In the genomic region with DNA sequence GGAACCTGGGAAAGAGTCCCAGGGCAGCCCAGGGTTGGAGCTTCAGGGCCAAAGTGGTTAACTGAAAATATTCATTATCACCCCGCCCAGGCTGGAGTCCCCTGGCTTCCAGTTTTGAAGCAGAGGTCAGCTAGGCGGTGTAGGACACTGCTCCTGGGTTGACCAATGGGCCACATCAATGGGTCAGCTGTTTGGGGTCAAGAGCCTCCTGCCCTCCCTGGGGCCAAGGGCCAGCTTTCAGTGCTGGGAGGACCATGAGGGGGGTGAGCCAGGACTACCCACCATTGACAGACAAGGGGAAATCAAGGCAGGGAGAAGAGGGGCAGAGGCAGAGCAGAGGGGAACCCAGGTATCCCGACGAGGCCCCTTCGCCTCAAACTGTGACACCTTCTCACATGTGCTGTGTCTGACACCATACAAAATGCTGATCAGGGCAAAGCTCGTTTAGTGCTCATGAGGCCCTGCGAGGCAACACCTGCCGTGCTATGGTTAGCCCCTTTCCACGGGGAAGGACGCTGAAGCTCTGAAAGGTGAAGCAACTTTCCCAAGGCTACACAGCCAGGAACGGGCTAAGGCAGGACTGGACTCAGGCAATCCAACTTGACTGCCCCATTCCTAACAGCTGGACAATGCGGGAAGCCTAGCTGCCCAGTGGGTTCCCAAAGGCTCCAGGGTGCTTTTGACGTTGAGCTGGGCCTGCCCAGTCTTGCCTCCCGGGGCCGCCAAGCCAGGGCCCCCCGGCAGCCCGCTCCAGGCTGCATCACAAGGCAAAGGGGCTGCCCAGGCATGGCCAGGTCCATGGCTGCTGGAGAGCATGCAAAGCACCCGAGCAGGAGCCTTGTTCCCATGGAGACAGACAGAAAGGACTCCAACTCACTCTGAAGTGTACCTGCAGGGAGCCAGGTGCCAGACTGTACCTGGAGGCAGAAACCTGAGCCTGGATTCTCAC, we compare ENCODE assay signal across 9 cellular contexts. TPM values are rescaled to one million over a fixed set of nuclear protein-coding genes. Genes with fewer than 3 reads are reported as not detected.
DNase-seq lines count a peak whose midpoint lies in the region; ATAC-seq, FAIRE-seq and TF ChIP-seq lines count a peak whose summit lies in the region.
"Had no signal": no experiment of that assay in that cellular context is flagged by ENCODE, and none has a peak within 500 bp of the region (broad histone marks: within the 10 kb centered on the region; RNA-seq: fewer than 3 reads in every experiment).

No MANE protein-coding gene starts in this region.

- CTCF ChIA-PET in CD8-positive, alpha-beta memory T cell (lab: Charles Lee): interaction anchor here (1.1 to 3.1 kb wide), 8 partner anchors 9 to 70 kb away, joined by 3 to 22 read pairs (median 6); no protein-coding TSS in a partner anchor
- CTCF ChIA-PET in K562 (lab: Yijun Ruan, JAX; ENCODE audit: low intra/inter-chr PET ratio): no interaction called here

- no peaks in the 10 kb centered on the region for H3K27me3 Mint-ChIP-seq in CD8-positive, alpha-beta memory T cell
- H3K27me3 Mint-ChIP-seq in natural killer cell treated with Interleukin-12 subunit alpha and Interleukin-12 subunit beta and Interleukin-15 and Interleukin-18, amount 100 ng/mL, for 72 hours: no peaks in the 10 kb centered on the region

- no peak overlapping the region for H3K4me2 ChIP-seq in K562 (ENCODE audit: insufficient read depth, low read length)

- no peak for TF ChIP-seq CTCF in K562 (IDR thresholded peaks at IDR 0.05 in 2 of 3, conservative IDR thresholded peaks at IDR 0.05 in 1 of 3; ENCODE audit: insufficient read depth in 2 of 3, low read depth in 1 of 3, low read length in 3 of 3)
- TF ChIP-seq CTCF in pancreas (IDR thresholded peaks at IDR 0.05): no peak
- TF ChIP-seq CTCF in GM20000 (IDR thresholded peaks at IDR 0.05; ENCODE audit: extremely low read depth, missing control alignments): no peak

- no peak for FAIRE-seq in K562 (lab: Jason Lieb, UNC)
- no peak for FAIRE-seq in pancreas (lab: Jason Lieb, UNC)
- FAIRE-seq: colon had no signal

- no TSS peak for BruUV-seq in K562 (replicated peaks; lab: Mats Ljungman, UMichigan)

- POLR2A ChIA-PET in CD8-positive, alpha-beta memory T cell (lab: Charles Lee): interaction anchor here (1.5 to 2.2 kb wide), 2 partner anchors 20 to 50 kb away, joined by 3 to 16 read pairs; partner anchors contain the start of gene GLRX5
- POLR2A ChIA-PET in K562 (lab: Yijun Ruan, JAX): interaction anchor here (0.8 kb wide), 1 partner anchor 17 kb away, joined by 3 read pairs; no protein-coding TSS in a partner anchor

- no peak overlapping the region for H3K9ac ChIP-seq in K562 (ENCODE audit: insufficient read depth in 1 of 2, low read depth in 2 of 2, low read length in 2 of 2)

- no peaks in the 10 kb centered on the region for H4K20me1 ChIP-seq in K562 (replicated peaks; ENCODE audit: control insufficient read depth, insufficient read depth, low read length)

- H3K27ac ChIP-seq in CD8-positive, alpha-beta memory T cell (ENCODE audit: low read depth, low read length): no peak overlapping the region
- no peak overlapping the region for H3K27ac ChIP-seq in K562 (ENCODE audit: extremely low read depth, low read depth, low read length)
- no peak overlapping the region for H3K27ac ChIP-seq in pancreas

- no peak for TF ChIP-seq POLR2A in K562 (conservative IDR thresholded peaks at IDR 0.05)

- in situ Hi-C loops in K562 (cut with MboI): no loop called here

- peak overlapping the region; percentile 85 to 97 (median 93) for H3K27ac Mint-ChIP-seq in CD8-positive, alpha-beta memory T cell
- H3K27ac Mint-ChIP-seq in natural killer cell treated with Interleukin-12 subunit alpha and Interleukin-12 subunit beta and Interleukin-15 and Interleukin-18, amount 100 ng/mL, for 72 hours: peak overlapping the region; percentile 21 to 83

- no peak overlapping the region for H2AFZ ChIP-seq in K562 (ENCODE audit: low read depth, low read length)

- H3K4me3 ChIP-seq in CD8-positive, alpha-beta memory T cell (ENCODE audit: low read length): peak overlapping the region; percentile 64
- H3K4me3 ChIP-seq in K562 (no peak overlapping the region), pancreas (no peak overlapping the region)

- no peak for DNase-seq in CD8-positive, alpha-beta memory T cell
- DNase-seq in NCI-H1417 (lab: John Stamatoyannopoulos, UW) (peak; percentile 91 to 98 (median 93)), K562 (ENCODE audit: extremely low read depth in 1 of 4, low spot score in 3 of 4) (no peak), ecto neural progenitor cell (ENCODE audit: low spot score) (no peak), pancreas (no peak), GM20000 (ENCODE audit: low spot score) (no peak)
- no peak for DNase-seq in natural killer cell treated with Interleukin-12 subunit alpha and Interleukin-12 subunit beta and Interleukin-15 and Interleukin-18, amount 100 ng/mL, for 72 hours (ENCODE audit: low spot score)

- TF ChIP-seq RAD21 in K562 (CRISPR knock-in tag; conservative IDR thresholded peaks at IDR 0.05 in 1 of 2, IDR thresholded peaks at IDR 0.05 in 1 of 2): no peak

- H3K9me3 Mint-ChIP-seq in CD8-positive, alpha-beta memory T cell: no peaks in the 10 kb centered on the region
- H3K9me3 Mint-ChIP-seq in natural killer cell treated with Interleukin-12 subunit alpha and Interleukin-12 subunit beta and Interleukin-15 and Interleukin-18, amount 100 ng/mL, for 72 hours: no peaks in the 10 kb centered on the region

- 61% methylated on average over 11 of the region's 18 CpGs for WGBS in K562 (ENCODE audit: insufficient coverage, low coverage, missing lambda C conversion rate)
- WGBS in pancreas, 2 donors: 75 to 77% methylated on average over 16 to 18 of the region's 18 CpGs

- ATAC-seq in K562 (no peak), HG02610 (IDR thresholded peaks at IDR 0.05; ENCODE audit: unreplicated experiment) (no peak), pancreas (no peak)
- no peak for ATAC-seq in natural killer cell treated with Interleukin-12 subunit alpha and Interleukin-12 subunit beta and Interleukin-15 and Interleukin-18, amount 100 ng/mL, for 72 hours

- no peaks in the 10 kb centered on the region for H3K9me3 ChIP-seq in CD8-positive, alpha-beta memory T cell (ENCODE audit: low read length)
- no peaks in the 10 kb centered on the region for H3K9me3 ChIP-seq in K562 (replicated peaks; ENCODE audit: control insufficient read depth, insufficient read depth, low read depth, low read length)
- H3K9me3 ChIP-seq in pancreas: no peaks in the 10 kb centered on the region

- H3K4me1 ChIP-seq in CD8-positive, alpha-beta memory T cell (ENCODE audit: insufficient read depth, low read length): peaks cover 61% of the 10 kb centered on the region
- H3K4me1 ChIP-seq in K562 (replicated peaks in 1 of 2; ENCODE audit: control insufficient read depth in 2 of 2, insufficient read depth in 2 of 2, low read length in 2 of 2): peaks cover 17 to 27% of the 10 kb centered on the region in 2 experiments
- peaks cover 0 to 4% (median 0%) of the 10 kb centered on the region in 3 donors for H3K4me1 ChIP-seq in pancreas

- peaks cover 63 to 83% (median 73%) of the 10 kb centered on the region in 3 donors for H3K4me1 Mint-ChIP-seq in CD8-positive, alpha-beta memory T cell
- peaks cover 44 to 51% of the 10 kb centered on the region in 2 donors for H3K4me1 Mint-ChIP-seq in natural killer cell treated with Interleukin-12 subunit alpha and Interleukin-12 subunit beta and Interleukin-15 and Interleukin-18, amount 100 ng/mL, for 72 hours (ENCODE audit: low read depth in 2 of 2)

- H3K36me3 Mint-ChIP-seq in CD8-positive, alpha-beta memory T cell: peaks cover 0 to 16% (median 4%) of the 10 kb centered on the region in 3 donors
- no peaks in the 10 kb centered on the region for H3K36me3 Mint-ChIP-seq in natural killer cell treated with Interleukin-12 subunit alpha and Interleukin-12 subunit beta and Interleukin-15 and Interleukin-18, amount 100 ng/mL, for 72 hours

- intact Hi-C loops in K562 (cut with micrococcal nuclease) (no loop called here), pancreas (cut with DNase I) (no loop called here)

- no peak for TF ChIP-seq EP300 in K562 (IDR thresholded peaks at IDR 0.05; ENCODE audit: low read length)

- H3K36me3 ChIP-seq in CD8-positive, alpha-beta memory T cell (ENCODE audit: insufficient read depth, low read length): no peaks in the 10 kb centered on the region
- H3K36me3 ChIP-seq in K562 (ENCODE audit: control insufficient read depth, insufficient read depth, low read length) (no peaks in the 10 kb centered on the region), pancreas (no peaks in the 10 kb centered on the region)

- no peaks in the 10 kb centered on the region for H3K9me1 ChIP-seq in K562 (ENCODE audit: control insufficient read depth, insufficient read depth, low read length)

- H3K27me3 ChIP-seq in CD8-positive, alpha-beta memory T cell (ENCODE audit: insufficient read depth, low read length, poor library complexity, severe bottlenecking): no peaks in the 10 kb centered on the region
- no peaks in the 10 kb centered on the region for H3K27me3 ChIP-seq in K562 (ENCODE audit: control insufficient read depth in 2 of 2, insufficient read depth in 2 of 2, low read length in 2 of 2)
- H3K27me3 ChIP-seq in pancreas: no peaks in the 10 kb centered on the region

- H3K79me2 ChIP-seq in K562 (ENCODE audit: control insufficient read depth, insufficient read depth, low read length): no peaks in the 10 kb centered on the region

- peak overlapping the region; percentile 91 to 95 (median 93) for H3K4me3 Mint-ChIP-seq in CD8-positive, alpha-beta memory T cell
- peak overlapping the region; percentile 86 for H3K4me3 Mint-ChIP-seq in natural killer cell treated with Interleukin-12 subunit alpha and Interleukin-12 subunit beta and Interleukin-15 and Interleukin-18, amount 100 ng/mL, for 72 hours

RNA-seq across cellular contexts. Expression of gene SYNE3, which starts 2.0 kb away (rescaled TPM):
- total RNA-seq in CD8-positive, alpha-beta memory T cell: 10 to 100 TPM; 37.6 to 39.7 TPM
- 4.3 TPM for polyA plus RNA-seq in CD8-positive, alpha-beta memory T cell
- 2.1 and 2.6 TPM in 2 replicates for total RNA-seq in K562 (2011; cell fraction: chromatin; rRNA removed; ENCODE audit: low replicate concordance)
- 1.2 and 1.3 TPM in 2 replicates for total RNA-seq in K562 (2011; cell fraction: nucleolus; rRNA removed)
- total RNA-seq in K562 (2011; cell fraction: nucleoplasm; rRNA removed): 1.8 and 2.3 TPM in 2 replicates
- total RNA-seq in K562 (2014; rRNA removed) (0.94 and 2.7 TPM in 2 replicates), K562 (2014; rRNA removed; fragmentation: Illumina TruSeq; extraction: Trizol) (0.55 and 0.67 TPM in 2 replicates), K562 (2015; rRNA removed; fragmentation: Illumina TruSeq; extraction: Trizol) (0.47 and 0.79 TPM in 2 replicates), K562 (2021) (2.2 and 3.1 TPM in 2 replicates), pancreas (1 to 10 TPM in 5 of 6 donors, under 1 TPM in 1; 0.98 to 4.5 (median 2.5) TPM)
- polyA plus RNA-seq in K562 (2011; rRNA removed) (0.15 and 0.95 TPM in 2 replicates), K562 (2014; fragmentation: Illumina TruSeq; extraction: Trizol) (0.61 and 0.71 TPM in 2 replicates), K562 (2014; fragmentation: Nextera tagmentation; extraction: Ambion mirVana) (under 1 TPM; 0.04 to 0.08 TPM), K562 (2014; rRNA removed) (1.7 and 1.8 TPM in 2 replicates), pancreas (1 to 10 TPM in 1 of 2 donors, under 1 TPM in 1; 0.54 to 1.5 TPM)
- 0.10 and 0.47 TPM in 2 replicates for polyA plus RNA-seq in K562 (2011; cell fraction: cytosol; rRNA removed)
- 0.40 and 1.4 TPM in 2 replicates for polyA plus RNA-seq in K562 (2011; cell fraction: nucleus; rRNA removed)
- polyA plus RNA-seq in K562 (2012): 1.1 and 2.8 TPM in 2 replicates
- 0.14 and 1.0 TPM in 2 replicates for polyA minus RNA-seq in K562 (2011; rRNA and poly(A)+ RNA removed)
- 0.82 TPM in 1 of 2 replicates, not detected in the other for polyA minus RNA-seq in K562 (2011; cell fraction: cytosol; rRNA and poly(A)+ RNA removed)
- 0.13 and 2.0 TPM in 2 replicates for polyA minus RNA-seq in K562 (2011; cell fraction: nucleus; rRNA and poly(A)+ RNA removed)
- 10 to 100 TPM; 46.9 to 62.4 TPM for total RNA-seq in natural killer cell treated with Interleukin-12 subunit alpha and Interleukin-12 subunit beta and Interleukin-15 and Interleukin-18, amount 100 ng/mL, for 72 hours

RNA-seq across cellular contexts. Expression of gene GLRX5, which starts 20.4 kb away (rescaled TPM):
- 10 to 100 TPM; 52.9 to 54.6 TPM for total RNA-seq in CD8-positive, alpha-beta memory T cell
- 72.9 TPM for polyA plus RNA-seq in CD8-positive, alpha-beta memory T cell
- 11.5 and 14.3 TPM in 2 replicates for total RNA-seq in K562 (2011; cell fraction: chromatin; rRNA removed; ENCODE audit: low replicate concordance)
- total RNA-seq in K562 (2011; cell fraction: nucleolus; rRNA removed): 8.3 and 11.6 TPM in 2 replicates
- total RNA-seq in K562 (2011; cell fraction: nucleoplasm; rRNA removed): 19.2 and 24.9 TPM in 2 replicates
- total RNA-seq in K562 (2014; rRNA removed) (78.4 and 97.8 TPM in 2 replicates), K562 (2014; rRNA removed; fragmentation: Illumina TruSeq; extraction: Trizol) (85.5 and 97.4 TPM in 2 replicates), K562 (2015; rRNA removed; fragmentation: Illumina TruSeq; extraction: Trizol) (56.4 and 57.9 TPM in 2 replicates), K562 (2021) (66.8 and 68.0 TPM in 2 replicates), pancreas (10 to 100 TPM in 4 of 6 donors, 1 to 10 TPM in 2; 8.8 to 16.6 (median 12.8) TPM)
- polyA plus RNA-seq in K562 (2011; rRNA removed) (63.8 and 85.2 TPM in 2 replicates), K562 (2014; fragmentation: Illumina TruSeq; extraction: Trizol) (92.8 and 96.8 TPM in 2 replicates), K562 (2014; fragmentation: Nextera tagmentation; extraction: Ambion mirVana) (10 to 100 TPM; 16.7 to 20.0 TPM), K562 (2014; rRNA removed) (66.4 and 73.9 TPM in 2 replicates), pancreas (10 to 100 TPM; 15.1 to 22.9 TPM)
- 31.1 and 72.2 TPM in 2 replicates for polyA plus RNA-seq in K562 (2011; cell fraction: cytosol; rRNA removed)
- polyA plus RNA-seq in K562 (2011; cell fraction: nucleus; rRNA removed): 9.8 and 21.8 TPM in 2 replicates
- polyA plus RNA-seq in K562 (2012): 53.4 and 78.6 TPM in 2 replicates
- 32.8 and 34.4 TPM in 2 replicates for polyA minus RNA-seq in K562 (2011; rRNA and poly(A)+ RNA removed)
- polyA minus RNA-seq in K562 (2011; cell fraction: cytosol; rRNA and poly(A)+ RNA removed): 17.5 and 24.9 TPM in 2 replicates
- 5.8 and 14.6 TPM in 2 replicates for polyA minus RNA-seq in K562 (2011; cell fraction: nucleus; rRNA and poly(A)+ RNA removed)
- total RNA-seq in natural killer cell treated with Interleukin-12 subunit alpha and Interleukin-12 subunit beta and Interleukin-15 and Interleukin-18, amount 100 ng/mL, for 72 hours: 10 to 100 TPM; 35.5 to 36.1 TPM

Comparison
In these comparisons a context has a peak if more than half of its experiments do, and no peak if none do; other contexts are left out.
1. DNase-seq: peak in NCI-H1417 (3 of 3); none in CD8-positive, alpha-beta memory T cell (0 of 5), K562 (0 of 4), natural killer cell treated with Interleukin-12 subunit alpha and Interleukin-12 subunit beta and Interleukin-15 and Interleukin-18, amount 100 ng/mL, for 72 hours (single experiment), ecto neural progenitor cell (single experiment), pancreas (0 of 6) and GM20000 (single experiment).
2. RNA of gene SYNE3, which starts 2.0 kb away (total RNA-seq): 46.9 to 62.4 TPM in natural killer cell treated with Interleukin-12 subunit alpha and Interleukin-12 subunit beta and Interleukin-15 and Interleukin-18, amount 100 ng/mL, for 72 hours and 37.6 to 39.7 TPM in CD8-positive, alpha-beta memory T cell; 0.47 to 3.1 TPM in K562 and 0.98 to 4.5 TPM in pancreas; every median in the first group is over 4 times any median in the second.